ENCODE assay signal across 9 cellular contexts in genomic region chr3:14432996-14433572, GRCh38. TPM values are rescaled to one million over a fixed set of nuclear protein-coding genes. Genes with fewer than 3 reads are reported as not detected.
DNase-seq lines count a peak whose midpoint lies in the region; ATAC-seq and TF ChIP-seq lines count a peak whose summit lies in the region.
"Had no signal": no experiment of that assay in that cellular context is flagged by ENCODE, and none has a peak within 500 bp of the region (broad histone marks: within the 10 kb centered on the region; RNA-seq: fewer than 3 reads in every experiment).

No MANE protein-coding gene starts in this region.

- H3K27me3 Mint-ChIP-seq in activated CD4-positive, alpha-beta T cell treated with anti-CD3 and anti-CD28 coated beads, Interleukin-2, amount 10 ng/mL, durations not matched to agents 24 days and 14 days: no peaks in the 10 kb centered on the region

- peaks cover 13% of the 10 kb centered on the region for H4K20me1 ChIP-seq in hepatocyte (ENCODE audit: insufficient read depth, poor library complexity, severe bottlenecking)

- H3K4me2 ChIP-seq in hepatocyte: no peak overlapping the region

- no peaks in the 10 kb centered on the region for H3K9me3 ChIP-seq in hepatocyte (ENCODE audit: low read depth)

- peak overlapping the region; percentile 84 for H3K27ac ChIP-seq in RWPE1
- peak overlapping the region; percentile 93 for H3K27ac ChIP-seq in hepatocyte
- H3K27ac ChIP-seq in substantia nigra (ENCODE audit: low read depth, low read length, poor library complexity, severe bottlenecking): peak overlapping the region; percentile 94

- H3K79me2 ChIP-seq in hepatocyte: peaks cover 83% of the 10 kb centered on the region

- intact Hi-C loops in activated CD4-positive, alpha-beta T cell treated with anti-CD3 and anti-CD28 coated beads, Interleukin-2, amount 10 ng/mL, durations not matched to agents 24 days and 14 days (cut with micrococcal nuclease): loop anchor here (1.0 to 10.0 kb wide), 10 partner anchors 9 to 538 kb away; partner anchors contain the start of genes CCDC174, CHCHD4, LSM3 and NR2C2
- intact Hi-C loops in posterior cingulate gyrus (cut with DNase I): loop anchor here (5.0 kb wide), 1 partner anchor 34 kb away; no protein-coding TSS in a partner anchor

- TF ChIP-seq CTCF in RWPE1 (conservative IDR thresholded peaks at IDR 0.05; ENCODE audit: low read depth) (no peak), hepatocyte (IDR thresholded peaks at IDR 0.05; ENCODE audit: poor library complexity) (no peak)

- CTCF ChIA-PET in RWPE1 (lab: Yijun Ruan, JAX): interaction anchor here (1.0 to 1.3 kb wide), 2 partner anchors 29 to 35 kb away, joined by 3 to 5 read pairs; no protein-coding TSS in a partner anchor

- no peaks in the 10 kb centered on the region for H3K27me3 ChIP-seq in hepatocyte

- H3K9me3 Mint-ChIP-seq in activated CD4-positive, alpha-beta T cell treated with anti-CD3 and anti-CD28 coated beads, Interleukin-2, amount 10 ng/mL, durations not matched to agents 24 days and 14 days: no peaks in the 10 kb centered on the region

- 90% methylated on average over 13 of the region's 13 CpGs for WGBS in hepatocyte (ENCODE audit: low lambda C conversion rate, missing lambda C conversion rate)

- DNase-seq in activated CD4-positive, alpha-beta T cell treated with anti-CD3 and anti-CD28 coated beads, Interleukin-2, amount 10 ng/mL, durations not matched to agents 24 days and 14 days: no peak
- no peak for DNase-seq in activated CD4-positive, alpha-beta T cell treated with anti-CD3 and anti-CD28 coated beads, Interleukin-2, amount 50 U/mL, for 1 hour
- no peak for DNase-seq in RWPE1 (ENCODE audit: low spot score)
- DNase-seq in hepatocyte (ENCODE audit: low spot score): no peak
- DNase-seq in substantia nigra (lab: John Stamatoyannopoulos, UW): no peak
- DNase-seq in NAMALWA (ENCODE audit: low spot score): no peak
- no peak for DNase-seq in posterior cingulate gyrus
- DNase-seq: stimulated activated CD4-positive, alpha-beta T cell treated with anti-CD3 and anti-CD28 coated beads, Interleukin-2, amount 100 ng/mL, for 48 hours had no signal

- no peak overlapping the region for H3K4me3 ChIP-seq in hepatocyte

- ATAC-seq in HG02588 (IDR thresholded peaks at IDR 0.05; ENCODE audit: unreplicated experiment): no peak

- no peak overlapping the region for H2AFZ ChIP-seq in hepatocyte

- POLR2A ChIA-PET in RWPE1 (lab: Yijun Ruan, JAX; ENCODE audit: low non-redundant PET): interaction anchor here (0.7 kb wide), 1 partner anchor 20 kb away, joined by 5 read pairs; no protein-coding TSS in a partner anchor

- H3K36me3 Mint-ChIP-seq in activated CD4-positive, alpha-beta T cell treated with anti-CD3 and anti-CD28 coated beads, Interleukin-2, amount 10 ng/mL, durations not matched to agents 24 days and 14 days (ENCODE audit: low read depth): peaks cover 14% of the 10 kb centered on the region

- peak overlapping the region; percentile 80 for H3K4me3 Mint-ChIP-seq in activated CD4-positive, alpha-beta T cell treated with anti-CD3 and anti-CD28 coated beads, Interleukin-2, amount 10 ng/mL, durations not matched to agents 24 days and 14 days

- H3K36me3 ChIP-seq in hepatocyte (replicated peaks; ENCODE audit: insufficient read depth, low read depth): no peaks in the 10 kb centered on the region

- no peaks in the 10 kb centered on the region for H3K9me2 ChIP-seq in hepatocyte (replicated peaks; ENCODE audit: insufficient read depth)

- H3K27ac Mint-ChIP-seq in activated CD4-positive, alpha-beta T cell treated with anti-CD3 and anti-CD28 coated beads, Interleukin-2, amount 10 ng/mL, durations not matched to agents 24 days and 14 days: peak overlapping the region; percentile 97

- H3K4me1 ChIP-seq in hepatocyte (ENCODE audit: insufficient read depth): peaks cover 26% of the 10 kb centered on the region

- peaks cover 64% of the 10 kb centered on the region for H3K4me1 Mint-ChIP-seq in activated CD4-positive, alpha-beta T cell treated with anti-CD3 and anti-CD28 coated beads, Interleukin-2, amount 10 ng/mL, durations not matched to agents 24 days and 14 days

RNA-seq across cellular contexts. Expression of gene SLC6A6, which starts 30.7 kb away (rescaled TPM):
- 53.9 and 63.7 TPM in 2 replicates for total RNA-seq in activated CD4-positive, alpha-beta T cell treated with anti-CD3 and anti-CD28 coated beads, Interleukin-2, amount 10 ng/mL, durations not matched to agents 24 days and 14 days
- total RNA-seq in hepatocyte: 57.1 and 58.9 TPM in 2 replicates
- 30.7 and 31.8 TPM in 2 replicates for polyA plus RNA-seq in hepatocyte
